ENCODE assay signal across 1 cellular context in genomic region chr19:3145909-3146676, GRCh38.
TF ChIP-seq lines count a peak whose summit lies in the region.

No MANE protein-coding gene starts in this region.

TF ChIP-seq in IMR-90, 13 proteins besides CTCF, POLR2A, EP300 and RAD21:
- no peak for TF ChIP-seq MAZ (IDR thresholded peaks at IDR 0.05; ENCODE audit: borderline replicate concordance, low read depth, low read length)
- TF ChIP-seq NFE2L2 (IDR thresholded peaks at IDR 0.05; ENCODE audit: low read depth, low read length), result no peak
- no peak for TF ChIP-seq MAFK (IDR thresholded peaks at IDR 0.05; ENCODE audit: low read depth, low read length)
